Comparison of ENCODE assay signal across 25 cellular contexts in the genomic region with DNA sequence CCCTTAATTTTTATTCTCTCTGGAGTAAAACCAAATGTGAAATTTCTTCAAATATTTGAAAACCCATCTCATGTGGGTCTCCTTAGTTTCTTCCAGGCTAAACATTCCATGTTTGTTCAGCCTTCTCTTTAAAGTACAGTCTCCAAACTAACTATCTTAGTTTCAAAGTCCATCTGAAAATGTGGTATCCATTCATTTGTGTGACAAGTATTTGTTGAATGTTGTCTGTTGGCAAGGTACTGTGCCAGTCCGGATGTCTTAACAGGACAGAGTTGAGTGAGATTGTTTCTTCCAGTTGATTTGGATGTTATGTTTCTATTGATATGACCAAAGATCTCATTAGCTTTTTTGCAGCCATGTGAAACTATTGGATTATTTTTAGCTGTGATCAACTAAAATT.
"Had no signal": no experiment of that assay in that cellular context is flagged by ENCODE, and none has a peak within 500 bp of the region (broad histone marks: within the 10 kb centered on the region; RNA-seq: fewer than 3 reads in every experiment).

No MANE protein-coding gene starts in this region.

- H3K9ac ChIP-seq: neural progenitor cell, parathyroid adenoma had no signal

- H3K4me2 ChIP-seq: neural progenitor cell had no signal

- H3K27ac ChIP-seq: neural progenitor cell, ovary, parathyroid adenoma, psoas muscle, skin epidermis, stomach, thoracic aorta, thyroid gland, tibial nerve, upper lobe of left lung, vagina had no signal

- H3K4me1 ChIP-seq: parathyroid adenoma, thyroid gland, tibial nerve, upper lobe of left lung had no signal

- H3K9me3 ChIP-seq: ovary, psoas muscle, stomach, thoracic aorta, thyroid gland, tibial nerve, upper lobe of left lung, vagina had no signal

- H3K4me3 ChIP-seq: neural progenitor cell, ovary, psoas muscle, skin epidermis, stomach, thoracic aorta, thyroid gland, tibial nerve, upper lobe of left lung, vagina had no signal

- H3K27me3 ChIP-seq: neural progenitor cell, ovary, stomach, thyroid gland, tibial nerve, upper lobe of left lung, vagina had no signal

- H3K79me2 ChIP-seq: parathyroid adenoma had no signal

- H3K36me3 ChIP-seq: neural progenitor cell, ovary, stomach, thoracic aorta, thyroid gland, tibial nerve, upper lobe of left lung, vagina had no signal

- H2AFZ ChIP-seq: neural progenitor cell, parathyroid adenoma had no signal

- DNase-seq: natural killer cell; occipital lobe; ovary; posterior cingulate gyrus; psoas muscle; right cardiac atrium; stimulated activated CD4-positive, alpha-beta T cell treated with anti-CD3 and anti-CD28 coated beads, Interleukin-15, amount 100 ng/mL, for 24 hours; stimulated activated CD4-positive, alpha-beta T cell treated with anti-CD3 and anti-CD28 coated beads, Interleukin-2, amount 100 ng/mL, for 24 hours; stimulated activated CD4-positive, alpha-beta T cell treated with anti-CD3 and anti-CD28 coated beads, Interleukin-2, amount 100 ng/mL, for 48 hours; stimulated activated CD4-positive, alpha-beta T cell treated with anti-CD3 and anti-CD28 coated beads, Interleukin-4, amount 100 ng/mL, for 24 hours; stimulated activated naive B cell treated with anti-CD40 and anti-IgM and Interleukin-4, amounts not matched to agents 10 μg/mL and 1 μg/mL and 100 μg/mL, for 72 hours; stimulated activated naive CD4-positive, alpha-beta T cell treated with Interleukin-2 at 50 U/mL for 16 hours; stomach; thyroid gland; trophoblast cell; upper lobe of left lung had no signal

- ATAC-seq: natural killer cell; psoas muscle; right cardiac atrium; sciatic nerve; stimulated activated effector memory CD8-positive, alpha-beta T cell treated with anti-CD3 and anti-CD28 coated beads, Interleukin-12 subunit alpha, Interleukin-12 subunit beta, amount 100 ng/mL, for 72 hours; stimulated activated naive B cell treated with anti-CD40 and anti-IgM and Interleukin-4, amounts not matched to agents 10 μg/mL and 1 μg/mL and 100 μg/mL, for 72 hours had no signal

- FAIRE-seq: urothelium cell line had no signal
